Comparison of ENCODE assay signal across 1 cellular context in genomic region chr5:141913560-141913959, GRCh38.
TF ChIP-seq lines count a peak whose summit lies in the region.

No MANE protein-coding gene starts in this region.

TF ChIP-seq in HepG2, 621 proteins besides CTCF, POLR2A, EP300 and RAD21:
- TF ChIP-seq ZNF841 (CRISPR knock-in tag; IDR thresholded peaks at IDR 0.05; ENCODE audit: borderline replicate concordance) (no peak), IRF2 (CRISPR knock-in tag; IDR thresholded peaks at IDR 0.05) (no peak), ZNF552 (CRISPR knock-in tag; IDR thresholded peaks at IDR 0.05; ENCODE audit: borderline replicate concordance) (no peak), ZNF777 (CRISPR knock-in tag; IDR thresholded peaks at IDR 0.05) (no peak)
